In the genomic region with DNA sequence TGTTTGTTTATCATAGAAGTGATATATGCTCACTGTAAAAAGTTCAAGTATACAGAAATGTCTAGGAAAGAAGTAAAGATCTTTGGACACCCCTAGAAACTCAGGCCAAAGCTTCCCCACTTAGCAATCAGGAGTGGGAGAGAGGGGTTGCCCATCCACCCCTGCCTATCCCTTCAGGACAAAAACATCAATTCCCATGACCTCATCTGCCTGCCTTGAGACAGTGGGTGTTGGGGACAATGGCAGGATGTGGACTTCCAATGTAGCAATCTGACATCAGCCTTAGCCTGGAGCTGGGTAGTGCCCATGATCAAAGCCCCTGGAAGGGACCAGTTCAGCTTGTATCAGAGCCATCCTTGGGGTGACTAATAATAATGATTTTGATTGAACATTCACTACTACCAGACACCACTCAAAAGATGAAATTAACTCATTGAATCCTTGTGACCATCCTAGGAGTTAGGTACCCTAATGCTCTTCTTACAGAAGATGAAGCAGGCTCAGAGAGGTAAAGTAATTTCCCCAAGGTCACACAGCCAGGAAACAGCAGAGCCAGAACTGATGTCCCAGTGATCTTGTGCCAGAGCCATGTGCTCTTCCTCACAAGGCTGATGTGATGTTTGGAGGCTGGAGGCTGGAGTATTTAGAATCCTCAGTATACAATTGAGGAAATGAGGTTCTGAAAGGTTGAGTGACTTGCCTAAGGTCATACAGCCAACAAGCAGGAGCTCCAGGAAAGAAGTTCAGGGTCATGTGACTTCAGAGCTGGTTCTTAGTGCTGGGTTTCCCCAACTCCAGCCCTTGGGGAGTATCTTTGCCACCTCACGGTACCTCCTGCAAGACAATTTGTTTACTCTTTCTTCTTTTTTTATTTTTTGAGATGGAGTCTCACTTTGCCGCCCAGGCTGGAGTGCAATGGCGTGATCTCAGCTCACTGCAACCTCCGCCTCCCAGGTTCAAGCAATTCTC, we compare ENCODE assay signal across 1 cellular context.
TF ChIP-seq lines count a peak whose summit lies in the region.

No MANE protein-coding gene starts in this region.

TF ChIP-seq in A549, 52 proteins besides CTCF, POLR2A, EP300 and RAD21:
- TF ChIP-seq ZFP36 (IDR thresholded peaks at IDR 0.05; ENCODE audit: borderline replicate concordance, partially characterized antibody) (peak; percentile 73), HES2 (IDR thresholded peaks at IDR 0.05) (no peak), HOXA7 (CRISPR knock-in tag; IDR thresholded peaks at IDR 0.05) (no peak)
